In genomic region chr1:186559601-186560116, GRCh38 we compare ENCODE assay signal across 20 cellular contexts.
DNase-seq lines count a peak whose midpoint lies in the region; ATAC-seq, FAIRE-seq and TF ChIP-seq lines count a peak whose summit lies in the region.
"Had no signal": no experiment of that assay in that cellular context is flagged by ENCODE, and none has a peak within 500 bp of the region (broad histone marks: within the 10 kb centered on the region; RNA-seq: fewer than 3 reads in every experiment).

No MANE protein-coding gene starts in this region.

- H3K27ac Mint-ChIP-seq in Calu3 (ENCODE audit: unreplicated experiment) (peak overlapping the region; percentile 24), astrocyte (ENCODE audit: unreplicated experiment) (no peak overlapping the region)
- H3K27ac Mint-ChIP-seq: endodermal cell had no signal

- H3K79me2 ChIP-seq in astrocyte (ENCODE audit: insufficient read depth, low read length) = no peaks in the 10 kb centered on the region

- H3K27me3 ChIP-seq in astrocyte (ENCODE audit: insufficient read depth, low read length) = no peaks in the 10 kb centered on the region
- H3K27me3 ChIP-seq: adrenal gland, upper lobe of left lung had no signal

- H3K4me1 Mint-ChIP-seq in Calu3 (ENCODE audit: low read depth, unreplicated experiment) = peaks cover 14% of the 10 kb centered on the region
- H3K4me1 Mint-ChIP-seq in astrocyte (ENCODE audit: low read depth, unreplicated experiment) = no peaks in the 10 kb centered on the region
- H3K4me1 Mint-ChIP-seq: endodermal cell had no signal

- no peak overlapping the region for H3K27ac ChIP-seq in astrocyte (ENCODE audit: low read depth, low read length)
- H3K27ac ChIP-seq: adrenal gland, upper lobe of left lung had no signal

- ATAC-seq in HG03432 (IDR thresholded peaks at IDR 0.05; ENCODE audit: unreplicated experiment) = peak; percentile 64
- no peak for ATAC-seq in GM19035 (IDR thresholded peaks at IDR 0.05; ENCODE audit: unreplicated experiment)
- ATAC-seq: left cardiac atrium; mucosa of descending colon; stimulated activated naive CD8-positive, alpha-beta T cell treated with anti-CD3 and anti-CD28 coated beads, Interleukin-15, Interleukin-2, amounts not matched to agents 100 U/mL and 50 U/mL, for 24 hours had no signal

- no peaks in the 10 kb centered on the region for H3K36me3 ChIP-seq in astrocyte (ENCODE audit: insufficient read depth, low read length)
- H3K36me3 ChIP-seq: adrenal gland, upper lobe of left lung had no signal

- H3K4me3 ChIP-seq in astrocyte (ENCODE audit: insufficient read depth, low read depth, low read length) = no peak overlapping the region
- H3K4me3 ChIP-seq: adrenal gland, mucosa of descending colon, upper lobe of left lung had no signal

- DNase-seq in Calu3 = no peak
- DNase-seq in astrocyte (ENCODE audit: low read depth) = peak; percentile 25
- DNase-seq in kidney tubule cell (ENCODE audit: low spot score) = peak; percentile 11
- no peak for DNase-seq in NCI-H1092 treated with DMSO at 0.1 percent for 48 hours (lab: John Stamatoyannopoulos, UW)
- DNase-seq in DMS53 (lab: John Stamatoyannopoulos, UW) = no peak
- DNase-seq in cerebellum (ENCODE audit: low spot score) = no peak
- DNase-seq: activated effector memory CD4-positive, alpha-beta T cell treated with Interleukin-2 at 50 U/mL for 16 hours; adrenal gland; endodermal cell; GDM1; hypothalamus; left cardiac atrium; mucosa of descending colon; NCI-H1694 treated with DMSO at 0.1 percent for 48 hours; NCI-H446; stimulated activated naive CD8-positive, alpha-beta T cell treated with anti-CD3 and anti-CD28 coated beads, Interleukin-15, Interleukin-2, amounts not matched to agents 100 U/mL and 50 U/mL, for 24 hours; upper lobe of left lung had no signal

- H2AFZ ChIP-seq in astrocyte (ENCODE audit: low read depth, low read length) = peak overlapping the region; percentile 29

- H3K4me3 Mint-ChIP-seq in Calu3 (ENCODE audit: low read depth, unreplicated experiment) = no peak overlapping the region
- no peak overlapping the region for H3K4me3 Mint-ChIP-seq in astrocyte (ENCODE audit: unreplicated experiment)
- H3K4me3 Mint-ChIP-seq: endodermal cell had no signal

- intact Hi-C loops in Calu3 (cut with micrococcal nuclease; ENCODE audit: unreplicated experiment) = no loop called here

- H3K9me3 Mint-ChIP-seq in Calu3 (ENCODE audit: low read depth, unreplicated experiment) (no peaks in the 10 kb centered on the region), astrocyte (ENCODE audit: unreplicated experiment) (no peaks in the 10 kb centered on the region)
- H3K9me3 Mint-ChIP-seq: endodermal cell had no signal

- H3K36me3 Mint-ChIP-seq in Calu3 (ENCODE audit: insufficient read depth, unreplicated experiment) (no peaks in the 10 kb centered on the region), astrocyte (ENCODE audit: low read depth, unreplicated experiment) (no peaks in the 10 kb centered on the region)

- H4K20me1 ChIP-seq in astrocyte (ENCODE audit: insufficient read depth, low read length) = no peaks in the 10 kb centered on the region

- BruUV-seq in Calu3 (replicated peaks; lab: Mats Ljungman, UMichigan) = no TSS peak

- H3K4me1 ChIP-seq in astrocyte (ENCODE audit: insufficient read depth, low read length) = no peaks in the 10 kb centered on the region
- H3K4me1 ChIP-seq: adrenal gland, upper lobe of left lung had no signal

- CTCF ChIA-PET in Calu3 (lab: Charles Lee) = interaction anchor here (1.3 kb wide), 1 partner anchor 62 kb away, joined by 3 read pairs; no protein-coding TSS in a partner anchor

- no peak for TF ChIP-seq CTCF in Calu3 (IDR thresholded peaks at IDR 0.05; ENCODE audit: unreplicated experiment)
- TF ChIP-seq CTCF in astrocyte (IDR thresholded peaks at IDR 0.05; ENCODE audit: insufficient read depth, low read depth, low read length) = no peak

- H3K9me3 ChIP-seq in astrocyte (ENCODE audit: insufficient read depth, low read depth, low read length) = no peaks in the 10 kb centered on the region
- H3K9me3 ChIP-seq: adrenal gland, mucosa of descending colon, upper lobe of left lung had no signal

- H3K4me2 ChIP-seq in astrocyte (ENCODE audit: low read length) = peak overlapping the region; percentile 20

- H3K27me3 Mint-ChIP-seq in Calu3 (ENCODE audit: unreplicated experiment) (no peaks in the 10 kb centered on the region), astrocyte (ENCODE audit: low read depth, unreplicated experiment) (no peaks in the 10 kb centered on the region)

- no peak overlapping the region for H3K9ac ChIP-seq in astrocyte (ENCODE audit: low read length)

- peak; percentile 66 for FAIRE-seq in astrocyte (lab: Jason Lieb, UNC)
- FAIRE-seq: H54 had no signal

Comparison
In these comparisons a context has a peak if more than half of its experiments do, and no peak if none do; other contexts are left out.
1. DNase-seq: peak in astrocyte (single experiment) and kidney tubule cell (single experiment); none in Calu3 (single experiment), NCI-H1092 treated with DMSO at 0.1 percent for 48 hours (single experiment), DMS53 (single experiment) and cerebellum (single experiment).